Comparison of ENCODE assay signal across 18 cellular contexts in the genomic region with DNA sequence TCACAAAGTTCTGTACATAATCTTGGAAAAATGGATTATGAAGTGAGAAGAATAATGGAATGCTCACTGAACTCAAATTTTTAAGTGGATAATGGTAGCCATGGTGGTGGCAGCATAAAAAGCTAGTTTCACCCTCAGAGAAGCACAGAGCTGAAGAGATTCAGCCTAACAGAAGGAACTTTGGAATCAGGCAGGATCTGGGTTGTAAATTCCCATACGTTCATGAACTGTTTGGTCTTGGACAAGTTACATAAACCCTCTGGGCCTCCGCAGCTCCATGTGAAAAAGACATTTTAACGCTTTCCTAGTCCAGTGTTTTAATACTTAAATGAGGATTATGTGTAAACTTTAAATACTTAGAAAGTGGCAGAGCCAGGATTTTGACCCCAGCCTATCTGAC.
"Had no signal": no experiment of that assay in that cellular context is flagged by ENCODE, and none has a peak within 500 bp of the region (broad histone marks: within the 10 kb centered on the region; RNA-seq: fewer than 3 reads in every experiment).

No MANE protein-coding gene starts in this region.

- H3K4me1 Mint-ChIP-seq: IgD-negative memory B cell had no signal

- H2AFZ ChIP-seq: PC-9 had no signal

- H3K4me3 ChIP-seq: K562, PC-9, Peyer's patch, SJCRH30 had no signal

- H3K36me3 ChIP-seq: Peyer's patch, SJCRH30 had no signal

- H3K27ac ChIP-seq: KMS-11, PC-9, Peyer's patch, SJCRH30 had no signal

- H3K4me2 ChIP-seq: KMS-11, PC-9 had no signal

- H3K9me3 ChIP-seq: Peyer's patch, SJCRH30 had no signal

- H3K27ac Mint-ChIP-seq: IgD-negative memory B cell had no signal

- H3K4me3 Mint-ChIP-seq: IgD-negative memory B cell had no signal

- FAIRE-seq: K562 had no signal

- DNase-seq: Kasumi-1; MV-4-11; NCI-H1048; NCI-H1105; NCI-H1436 treated with DMSO at 0.1 percent for 48 hours; NCI-H1694; NCI-H187 treated with DMSO at 0.1 percent for 48 hours; NCI-H2107; NCI-H2227 treated with DMSO at 0.1 percent for 48 hours; NCI-H524; NCI-H748 treated with DMSO at 0.1 percent for 48 hours; NK-92 treated with Interleukin-12 subunit alpha and Interleukin-12 subunit beta, amount 100 ng/mL, for 24 hours; PC-9; Peyer's patch; SJCRH30 had no signal

- H3K4me1 ChIP-seq: SJCRH30 had no signal

- H3K27me3 ChIP-seq: Peyer's patch, SJCRH30 had no signal
